In the genomic region with DNA sequence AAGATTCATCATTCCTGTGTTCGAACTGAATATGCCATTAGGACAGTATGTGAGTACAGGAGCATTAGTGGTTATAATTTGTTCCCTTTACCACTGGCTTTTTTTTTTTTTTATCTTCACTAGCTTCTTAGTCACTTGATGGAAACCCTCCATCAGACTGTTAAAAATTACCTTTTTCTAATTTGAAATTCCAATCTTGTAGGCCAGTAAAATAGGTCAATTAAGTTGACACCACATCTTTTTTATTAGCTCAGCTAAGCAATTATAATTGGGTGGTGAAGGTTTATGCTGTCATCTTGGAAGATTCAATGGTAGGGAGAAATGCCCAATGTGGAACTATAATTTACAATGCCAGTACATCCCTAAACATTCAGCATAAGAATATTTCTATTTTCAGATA, we compare ENCODE assay signal across 29 cellular contexts. TPM values are rescaled to one million over a fixed set of nuclear protein-coding genes. Genes with fewer than 3 reads are reported as not detected.
"Had no signal": no experiment of that assay in that cellular context is flagged by ENCODE, and none has a peak within 500 bp of the region (broad histone marks: within the 10 kb centered on the region; RNA-seq: fewer than 3 reads in every experiment).

No MANE protein-coding gene starts in this region.

- FAIRE-seq: colon, islet of Langerhans, pancreas had no signal

- H3K36me3 ChIP-seq: esophagus muscularis mucosa, gastroesophageal sphincter, heart left ventricle, lower lobe of right lung, neutrophil, pancreas, right atrium auricular region, suprapubic skin, transverse colon, upper lobe of right lung, uterus had no signal

- H3K4me3 Mint-ChIP-seq: naive thymus-derived CD8-positive, alpha-beta T cell; nephron progenitor cell; stimulated activated naive CD8-positive, alpha-beta T cell treated with anti-CD3 and anti-CD28 coated beads, Interleukin-15, amount 100 ng/mL, for 72 hours had no signal

- H3K4me1 ChIP-seq: foreskin keratinocyte had no signal

- H3K27me3 ChIP-seq: pancreas had no signal

- H3K27ac ChIP-seq: esophagus muscularis mucosa, foreskin keratinocyte, gastroesophageal sphincter, heart left ventricle, lower lobe of right lung, neutrophil, pancreas, right atrium auricular region, suprapubic skin, transverse colon, upper lobe of right lung, uterus had no signal

- H3K27ac Mint-ChIP-seq: naive thymus-derived CD8-positive, alpha-beta T cell; nephron progenitor cell had no signal

- H3K9me3 ChIP-seq: esophagus muscularis mucosa, gastroesophageal sphincter, heart left ventricle, lower lobe of right lung, neutrophil, pancreas, right atrium auricular region, suprapubic skin, transverse colon, upper lobe of right lung, uterus had no signal

- H3K27me3 Mint-ChIP-seq: stimulated activated naive CD8-positive, alpha-beta T cell treated with anti-CD3 and anti-CD28 coated beads, Interleukin-15, amount 100 ng/mL, for 72 hours had no signal

- ATAC-seq: foreskin keratinocyte; gastroesophageal sphincter; heart left ventricle; left ventricle myocardium superior; lower lobe of right lung; naive thymus-derived CD8-positive, alpha-beta T cell; pancreas; sciatic nerve; stimulated activated naive CD8-positive, alpha-beta T cell treated with anti-CD3 and anti-CD28 coated beads, Interleukin-15, amount 100 ng/mL, for 72 hours; upper lobe of right lung had no signal

- H3K4me3 ChIP-seq: esophagus muscularis mucosa, gastroesophageal sphincter, heart left ventricle, lower lobe of right lung, pancreas, right atrium auricular region, smooth muscle cell, suprapubic skin, transverse colon, upper lobe of right lung, uterus had no signal

- H3K4me2 ChIP-seq: smooth muscle cell had no signal

- DNase-seq: dorsolateral prefrontal cortex; effector CD4-positive, alpha-beta T cell; foreskin keratinocyte; heart left ventricle; hippocampal formation; kidney glomerular epithelial cell; left ventricle myocardium superior; lower lobe of right lung; naive thymus-derived CD8-positive, alpha-beta T cell; nephron progenitor cell; pancreas; stimulated activated CD4-positive, alpha-beta T cell treated with anti-CD3 and anti-CD28 coated beads, Interleukin-12 subunit alpha, Interleukin-12 subunit beta, amount 100 ng/mL, for 4 hours; stimulated activated CD4-positive, alpha-beta T cell treated with anti-CD3 and anti-CD28 coated beads, Interleukin-1b, Interleukin-23, amount 100 ng/mL, for 48 hours; stimulated activated CD4-positive, alpha-beta T cell treated with anti-CD3 and anti-CD28 coated beads, Interleukin-4, amount 100 ng/mL, for 1 hour; stimulated activated CD8-positive, alpha-beta memory T cell treated with anti-CD3 and anti-CD28 coated beads, Interleukin-4, amount 100 ng/mL, for 48 hours; stimulated activated naive CD4-positive, alpha-beta T cell; stimulated activated naive CD8-positive, alpha-beta T cell treated with anti-CD3 and anti-CD28 coated beads, Interleukin-15, amount 100 ng/mL, for 72 hours; transverse colon; upper lobe of right lung; uterus had no signal

- H3K9me3 Mint-ChIP-seq: naive thymus-derived CD8-positive, alpha-beta T cell; nephron progenitor cell; stimulated activated naive CD8-positive, alpha-beta T cell treated with anti-CD3 and anti-CD28 coated beads, Interleukin-15, amount 100 ng/mL, for 72 hours had no signal

RNA-seq across cellular contexts. Expression of a gene that starts 6.1 kb away (rescaled TPM):
- polyA plus RNA-seq: smooth muscle cell had no signal
